Comparison of ENCODE assay signal across 1 cellular context in genomic region chr19:50741179-50741933, GRCh38.
TF ChIP-seq lines count a peak whose summit lies in the region.

No MANE protein-coding gene starts in this region.

TF ChIP-seq in K562, 482 proteins besides CTCF, POLR2A, EP300 and RAD21 (continued from another document and continues in another):
- no peak for TF ChIP-seq POLR2AphosphoS2 (IDR thresholded peaks at IDR 0.05; ENCODE audit: low read length)
- TF ChIP-seq ZC3H4 (CRISPR knock-in tag; IDR thresholded peaks at IDR 0.05; ENCODE audit: borderline replicate concordance), result no peak
- peak; percentile 64 for TF ChIP-seq ZNF592 (IDR thresholded peaks at IDR 0.05)
- TF ChIP-seq PRMT5 (CRISPR knock-in tag; IDR thresholded peaks at IDR 0.05), result no peak
- no peak for TF ChIP-seq ILF3 (IDR thresholded peaks at IDR 0.05; ENCODE audit: borderline replicate concordance)
- peak; percentile 94 for TF ChIP-seq ARID1B (IDR thresholded peaks at IDR 0.05)
- peak; percentile 80 for TF ChIP-seq GATAD2B (IDR thresholded peaks at IDR 0.05; ENCODE audit: borderline replicate concordance)
- TF ChIP-seq POU5F1 (IDR thresholded peaks at IDR 0.05; ENCODE audit: borderline replicate concordance, low read depth, low read length, partially characterized antibody), result no peak
- TF ChIP-seq HNRNPLL (IDR thresholded peaks at IDR 0.05; ENCODE audit: low read depth, low read length, poor library complexity, severe bottlenecking), result no peak
- TF ChIP-seq RNF219 (CRISPR knock-in tag; IDR thresholded peaks at IDR 0.05), result no peak
- TF ChIP-seq SMAD2 (IDR thresholded peaks at IDR 0.05; ENCODE audit: low read depth, low read length), result no peak
- TF ChIP-seq, protein P1, sequence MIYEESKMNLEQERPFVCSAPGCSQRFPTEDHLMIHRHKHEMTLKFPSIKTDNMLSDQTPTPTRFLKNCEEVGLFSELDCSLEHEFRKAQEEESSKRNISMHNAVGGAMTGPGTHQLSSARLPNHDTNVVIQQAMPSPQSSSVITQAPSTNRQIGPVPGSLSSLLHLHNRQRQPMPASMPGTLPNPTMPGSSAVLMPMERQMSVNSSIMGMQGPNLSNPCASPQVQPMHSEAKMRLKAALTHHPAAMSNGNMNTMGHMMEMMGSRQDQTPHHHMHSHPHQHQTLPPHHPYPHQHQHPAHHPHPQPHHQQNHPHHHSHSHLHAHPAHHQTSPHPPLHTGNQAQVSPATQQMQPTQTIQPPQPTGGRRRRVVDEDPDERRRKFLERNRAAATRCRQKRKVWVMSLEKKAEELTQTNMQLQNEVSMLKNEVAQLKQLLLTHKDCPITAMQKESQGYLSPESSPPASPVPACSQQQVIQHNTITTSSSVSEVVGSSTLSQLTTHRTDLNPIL (CRISPR knock-in tag; IDR thresholded peaks at IDR 0.05), result no peak
- TF ChIP-seq, protein P2, sequence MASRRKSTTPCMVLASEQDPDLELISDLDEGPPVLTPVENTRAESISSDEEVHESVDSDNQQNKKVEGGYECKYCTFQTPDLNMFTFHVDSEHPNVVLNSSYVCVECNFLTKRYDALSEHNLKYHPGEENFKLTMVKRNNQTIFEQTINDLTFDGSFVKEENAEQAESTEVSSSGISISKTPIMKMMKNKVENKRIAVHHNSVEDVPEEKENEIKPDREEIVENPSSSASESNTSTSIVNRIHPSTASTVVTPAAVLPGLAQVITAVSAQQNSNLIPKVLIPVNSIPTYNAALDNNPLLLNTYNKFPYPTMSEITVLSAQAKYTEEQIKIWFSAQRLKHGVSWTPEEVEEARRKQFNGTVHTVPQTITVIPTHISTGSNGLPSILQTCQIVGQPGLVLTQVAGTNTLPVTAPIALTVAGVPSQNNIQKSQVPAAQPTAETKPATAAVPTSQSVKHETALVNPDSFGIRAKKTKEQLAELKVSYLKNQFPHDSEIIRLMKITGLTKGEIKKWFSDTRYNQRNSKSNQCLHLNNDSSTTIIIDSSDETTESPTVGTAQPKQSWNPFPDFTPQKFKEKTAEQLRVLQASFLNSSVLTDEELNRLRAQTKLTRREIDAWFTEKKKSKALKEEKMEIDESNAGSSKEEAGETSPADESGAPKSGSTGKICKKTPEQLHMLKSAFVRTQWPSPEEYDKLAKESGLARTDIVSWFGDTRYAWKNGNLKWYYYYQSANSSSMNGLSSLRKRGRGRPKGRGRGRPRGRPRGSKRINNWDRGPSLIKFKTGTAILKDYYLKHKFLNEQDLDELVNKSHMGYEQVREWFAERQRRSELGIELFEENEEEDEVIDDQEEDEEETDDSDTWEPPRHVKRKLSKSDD (conservative IDR thresholded peaks at IDR 0.05; ENCODE audit: low read length), result no peak
- TF ChIP-seq, protein P3, sequence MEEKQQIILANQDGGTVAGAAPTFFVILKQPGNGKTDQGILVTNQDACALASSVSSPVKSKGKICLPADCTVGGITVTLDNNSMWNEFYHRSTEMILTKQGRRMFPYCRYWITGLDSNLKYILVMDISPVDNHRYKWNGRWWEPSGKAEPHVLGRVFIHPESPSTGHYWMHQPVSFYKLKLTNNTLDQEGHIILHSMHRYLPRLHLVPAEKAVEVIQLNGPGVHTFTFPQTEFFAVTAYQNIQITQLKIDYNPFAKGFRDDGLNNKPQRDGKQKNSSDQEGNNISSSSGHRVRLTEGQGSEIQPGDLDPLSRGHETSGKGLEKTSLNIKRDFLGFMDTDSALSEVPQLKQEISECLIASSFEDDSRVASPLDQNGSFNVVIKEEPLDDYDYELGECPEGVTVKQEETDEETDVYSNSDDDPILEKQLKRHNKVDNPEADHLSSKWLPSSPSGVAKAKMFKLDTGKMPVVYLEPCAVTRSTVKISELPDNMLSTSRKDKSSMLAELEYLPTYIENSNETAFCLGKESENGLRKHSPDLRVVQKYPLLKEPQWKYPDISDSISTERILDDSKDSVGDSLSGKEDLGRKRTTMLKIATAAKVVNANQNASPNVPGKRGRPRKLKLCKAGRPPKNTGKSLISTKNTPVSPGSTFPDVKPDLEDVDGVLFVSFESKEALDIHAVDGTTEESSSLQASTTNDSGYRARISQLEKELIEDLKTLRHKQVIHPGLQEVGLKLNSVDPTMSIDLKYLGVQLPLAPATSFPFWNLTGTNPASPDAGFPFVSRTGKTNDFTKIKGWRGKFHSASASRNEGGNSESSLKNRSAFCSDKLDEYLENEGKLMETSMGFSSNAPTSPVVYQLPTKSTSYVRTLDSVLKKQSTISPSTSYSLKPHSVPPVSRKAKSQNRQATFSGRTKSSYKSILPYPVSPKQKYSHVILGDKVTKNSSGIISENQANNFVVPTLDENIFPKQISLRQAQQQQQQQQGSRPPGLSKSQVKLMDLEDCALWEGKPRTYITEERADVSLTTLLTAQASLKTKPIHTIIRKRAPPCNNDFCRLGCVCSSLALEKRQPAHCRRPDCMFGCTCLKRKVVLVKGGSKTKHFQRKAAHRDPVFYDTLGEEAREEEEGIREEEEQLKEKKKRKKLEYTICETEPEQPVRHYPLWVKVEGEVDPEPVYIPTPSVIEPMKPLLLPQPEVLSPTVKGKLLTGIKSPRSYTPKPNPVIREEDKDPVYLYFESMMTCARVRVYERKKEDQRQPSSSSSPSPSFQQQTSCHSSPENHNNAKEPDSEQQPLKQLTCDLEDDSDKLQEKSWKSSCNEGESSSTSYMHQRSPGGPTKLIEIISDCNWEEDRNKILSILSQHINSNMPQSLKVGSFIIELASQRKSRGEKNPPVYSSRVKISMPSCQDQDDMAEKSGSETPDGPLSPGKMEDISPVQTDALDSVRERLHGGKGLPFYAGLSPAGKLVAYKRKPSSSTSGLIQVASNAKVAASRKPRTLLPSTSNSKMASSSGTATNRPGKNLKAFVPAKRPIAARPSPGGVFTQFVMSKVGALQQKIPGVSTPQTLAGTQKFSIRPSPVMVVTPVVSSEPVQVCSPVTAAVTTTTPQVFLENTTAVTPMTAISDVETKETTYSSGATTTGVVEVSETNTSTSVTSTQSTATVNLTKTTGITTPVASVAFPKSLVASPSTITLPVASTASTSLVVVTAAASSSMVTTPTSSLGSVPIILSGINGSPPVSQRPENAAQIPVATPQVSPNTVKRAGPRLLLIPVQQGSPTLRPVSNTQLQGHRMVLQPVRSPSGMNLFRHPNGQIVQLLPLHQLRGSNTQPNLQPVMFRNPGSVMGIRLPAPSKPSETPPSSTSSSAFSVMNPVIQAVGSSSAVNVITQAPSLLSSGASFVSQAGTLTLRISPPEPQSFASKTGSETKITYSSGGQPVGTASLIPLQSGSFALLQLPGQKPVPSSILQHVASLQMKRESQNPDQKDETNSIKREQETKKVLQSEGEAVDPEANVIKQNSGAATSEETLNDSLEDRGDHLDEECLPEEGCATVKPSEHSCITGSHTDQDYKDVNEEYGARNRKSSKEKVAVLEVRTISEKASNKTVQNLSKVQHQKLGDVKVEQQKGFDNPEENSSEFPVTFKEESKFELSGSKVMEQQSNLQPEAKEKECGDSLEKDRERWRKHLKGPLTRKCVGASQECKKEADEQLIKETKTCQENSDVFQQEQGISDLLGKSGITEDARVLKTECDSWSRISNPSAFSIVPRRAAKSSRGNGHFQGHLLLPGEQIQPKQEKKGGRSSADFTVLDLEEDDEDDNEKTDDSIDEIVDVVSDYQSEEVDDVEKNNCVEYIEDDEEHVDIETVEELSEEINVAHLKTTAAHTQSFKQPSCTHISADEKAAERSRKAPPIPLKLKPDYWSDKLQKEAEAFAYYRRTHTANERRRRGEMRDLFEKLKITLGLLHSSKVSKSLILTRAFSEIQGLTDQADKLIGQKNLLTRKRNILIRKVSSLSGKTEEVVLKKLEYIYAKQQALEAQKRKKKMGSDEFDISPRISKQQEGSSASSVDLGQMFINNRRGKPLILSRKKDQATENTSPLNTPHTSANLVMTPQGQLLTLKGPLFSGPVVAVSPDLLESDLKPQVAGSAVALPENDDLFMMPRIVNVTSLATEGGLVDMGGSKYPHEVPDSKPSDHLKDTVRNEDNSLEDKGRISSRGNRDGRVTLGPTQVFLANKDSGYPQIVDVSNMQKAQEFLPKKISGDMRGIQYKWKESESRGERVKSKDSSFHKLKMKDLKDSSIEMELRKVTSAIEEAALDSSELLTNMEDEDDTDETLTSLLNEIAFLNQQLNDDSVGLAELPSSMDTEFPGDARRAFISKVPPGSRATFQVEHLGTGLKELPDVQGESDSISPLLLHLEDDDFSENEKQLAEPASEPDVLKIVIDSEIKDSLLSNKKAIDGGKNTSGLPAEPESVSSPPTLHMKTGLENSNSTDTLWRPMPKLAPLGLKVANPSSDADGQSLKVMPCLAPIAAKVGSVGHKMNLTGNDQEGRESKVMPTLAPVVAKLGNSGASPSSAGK (IDR thresholded peaks at IDR 0.05), result no peak
- TF ChIP-seq PCBP2 (IDR thresholded peaks at IDR 0.05; ENCODE audit: low read depth, low read length, poor library complexity, severe bottlenecking), result no peak
- no peak for TF ChIP-seq KLF10 (CRISPR knock-in tag; IDR thresholded peaks at IDR 0.05)
- no peak for TF ChIP-seq NFE2L1 (tag; IDR thresholded peaks at IDR 0.05; ENCODE audit: borderline replicate concordance, low read depth)
- TF ChIP-seq PHF21A (IDR thresholded peaks at IDR 0.05; ENCODE audit: borderline replicate concordance, low read depth), result no peak
- no peak for TF ChIP-seq RBM34 (IDR thresholded peaks at IDR 0.05; ENCODE audit: borderline replicate concordance, insufficient read depth, low read length)
- TF ChIP-seq NFIC (IDR thresholded peaks at IDR 0.05), result peak; percentile 95
- peak; percentile 71 for TF ChIP-seq ETV5 (CRISPR knock-in tag; IDR thresholded peaks at IDR 0.05; ENCODE audit: low read depth)
- no peak for TF ChIP-seq GTF2B (IDR thresholded peaks at IDR 0.05; ENCODE audit: extremely low read depth, insufficient read length)
- no peak for TF ChIP-seq ZNF398 (CRISPR knock-in tag; IDR thresholded peaks at IDR 0.05)
- TF ChIP-seq, protein P4, sequence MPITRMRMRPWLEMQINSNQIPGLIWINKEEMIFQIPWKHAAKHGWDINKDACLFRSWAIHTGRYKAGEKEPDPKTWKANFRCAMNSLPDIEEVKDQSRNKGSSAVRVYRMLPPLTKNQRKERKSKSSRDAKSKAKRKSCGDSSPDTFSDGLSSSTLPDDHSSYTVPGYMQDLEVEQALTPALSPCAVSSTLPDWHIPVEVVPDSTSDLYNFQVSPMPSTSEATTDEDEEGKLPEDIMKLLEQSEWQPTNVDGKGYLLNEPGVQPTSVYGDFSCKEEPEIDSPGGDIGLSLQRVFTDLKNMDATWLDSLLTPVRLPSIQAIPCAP (CRISPR knock-in tag; IDR thresholded peaks at IDR 0.05; ENCODE audit: borderline replicate concordance), result no peak
- TF ChIP-seq CCAR2 (IDR thresholded peaks at IDR 0.05; ENCODE audit: low read depth, low read length), result no peak
- TF ChIP-seq ILK (tag; IDR thresholded peaks at IDR 0.05; ENCODE audit: borderline replicate concordance, low read depth), result no peak
- no peak for TF ChIP-seq SMAD3 (CRISPR knock-in tag; conservative IDR thresholded peaks at IDR 0.05)
